Comparison of ENCODE assay signal across 1 cellular context in the genomic region with DNA sequence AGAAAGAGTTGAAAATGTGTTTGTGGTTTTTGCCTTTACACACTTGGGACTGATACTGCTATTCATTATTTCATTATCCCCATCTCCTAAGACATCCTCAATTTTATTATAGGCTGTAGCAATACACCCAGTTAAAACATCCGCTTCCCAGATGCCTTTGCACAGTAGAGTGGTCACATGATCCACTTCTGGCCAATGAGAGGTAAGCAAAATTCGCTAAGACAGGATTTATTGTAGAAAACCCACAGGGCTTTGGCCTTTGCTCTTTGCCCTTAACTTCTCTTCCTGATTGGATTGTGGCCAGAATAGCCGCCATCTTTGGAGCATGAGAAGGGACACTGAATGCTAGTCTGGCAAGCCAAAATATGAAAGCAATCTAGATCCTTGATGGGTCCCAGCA.
TF ChIP-seq lines count a peak whose summit lies in the region.

No MANE protein-coding gene starts in this region.

TF ChIP-seq in IMR-90, 13 proteins besides CTCF, POLR2A, EP300 and RAD21:
- TF ChIP-seq SMC3 (IDR thresholded peaks at IDR 0.05; ENCODE audit: low read depth, low read length) (no peak), USF2 (IDR thresholded peaks at IDR 0.05; ENCODE audit: low read depth, low read length) (peak; percentile 16; the same call in 1 of the 2 replicates)
